ENCODE assay signal across 25 cellular contexts in genomic region chr18:43420091-43420490, GRCh38.
DNase-seq lines count a peak whose midpoint lies in the region; ATAC-seq, FAIRE-seq and TF ChIP-seq lines count a peak whose summit lies in the region.
"Had no signal": no experiment of that assay in that cellular context is flagged by ENCODE, and none has a peak within 500 bp of the region (broad histone marks: within the 10 kb centered on the region; RNA-seq: fewer than 3 reads in every experiment).

No MANE protein-coding gene starts in this region.

- H3K4me3 Mint-ChIP-seq in WTC11: no peak overlapping the region
- no peak overlapping the region for H3K4me3 Mint-ChIP-seq in stimulated activated effector memory CD8-positive, alpha-beta T cell treated with anti-CD3 and anti-CD28 coated beads, Interleukin-12 subunit alpha, Interleukin-12 subunit beta, amount 100 ng/mL, for 72 hours
- H3K4me3 Mint-ChIP-seq: B cell; CD4-positive, alpha-beta T cell; CD8-positive, alpha-beta T cell had no signal

- no peaks in the 10 kb centered on the region for H4K20me1 ChIP-seq in HepG2 (ENCODE audit: insufficient read depth, low read length)
- H4K20me1 ChIP-seq: BLaER1 treated with 17β-estradiol and CSF1 and Interleukin-3, amounts not matched to agents 10 nM and 100 nM had no signal

- POLR2A ChIA-PET in HepG2 (lab: Yijun Ruan, JAX) (no interaction called here), WTC11 (lab: Charles Lee) (no interaction called here)

- no peaks in the 10 kb centered on the region for H3K27me3 Mint-ChIP-seq in WTC11 (ENCODE audit: low read depth)
- H3K27me3 Mint-ChIP-seq: B cell; CD4-positive, alpha-beta T cell had no signal

- CTCF ChIA-PET in HepG2 (lab: Yijun Ruan, JAX; ENCODE audit: low intra/inter-chr PET ratio, low total read pairs) (no interaction called here), WTC11 (lab: Charles Lee) (interaction anchor here (0.5 to 3.0 kb wide), 7 partner anchors 11 to 1306 kb away, joined by 3 to 26 read pairs (median 8); no protein-coding TSS in a partner anchor)

- H3K79me2 ChIP-seq in HepG2 (ENCODE audit: insufficient read depth, low read length): no peaks in the 10 kb centered on the region

- H3K27ac ChIP-seq in HepG2 (ENCODE audit: extremely low read length, insufficient read depth, low read length) (no peak overlapping the region), right lobe of liver (no peak overlapping the region), adrenal gland (no peak overlapping the region)
- H3K27ac ChIP-seq: 22Rv1; A549; BLaER1 treated with 17β-estradiol and CSF1 and Interleukin-3, amounts not matched to agents 10 nM and 100 nM; C4-2B had no signal

- ATAC-seq in HepG2 (no peak), right lobe of liver (no peak), WTC11 (no peak)
- no peak for ATAC-seq in stimulated activated effector memory CD8-positive, alpha-beta T cell treated with anti-CD3 and anti-CD28 coated beads, Interleukin-12 subunit alpha, Interleukin-12 subunit beta, amount 100 ng/mL, for 72 hours
- ATAC-seq: A549; CD8-positive, alpha-beta T cell; GM12878 had no signal

- H3K4me3 ChIP-seq in HepG2 (replicated peaks in 1 of 3; ENCODE audit: insufficient read depth in 1 of 3, low read depth in 2 of 3, low read length in 3 of 3): no peak overlapping the region
- H3K4me3 ChIP-seq in right lobe of liver: no peak overlapping the region
- H3K4me3 ChIP-seq in adrenal gland: no peak overlapping the region
- H3K4me3 ChIP-seq: A549; BLaER1 treated with 17β-estradiol and CSF1 and Interleukin-3, amounts not matched to agents 10 nM and 100 nM; GM12878 had no signal

- H3K27me3 ChIP-seq in HepG2 (ENCODE audit: control insufficient read depth in 1 of 2, insufficient read depth in 2 of 2, low read length in 2 of 2) (no peaks in the 10 kb centered on the region), right lobe of liver (no peaks in the 10 kb centered on the region), adrenal gland (no peaks in the 10 kb centered on the region)
- H3K27me3 ChIP-seq: BLaER1 treated with 17β-estradiol and CSF1 and Interleukin-3, amounts not matched to agents 10 nM and 100 nM had no signal

- no peaks in the 10 kb centered on the region for H3K4me1 ChIP-seq in HepG2 (ENCODE audit: insufficient read depth, low read length)
- H3K4me1 ChIP-seq in right lobe of liver: no peaks in the 10 kb centered on the region
- no peaks in the 10 kb centered on the region for H3K4me1 ChIP-seq in adrenal gland (replicated peaks in 1 of 2)
- H3K4me1 ChIP-seq: A549; BLaER1 treated with 17β-estradiol and CSF1 and Interleukin-3, amounts not matched to agents 10 nM and 100 nM; Caco-2 had no signal

- no peak for DNase-seq in HepG2 (ENCODE audit: low spot score)
- no peak for DNase-seq in right lobe of liver
- no peak for DNase-seq in WTC11 (ENCODE audit: low spot score)
- DNase-seq in adrenal gland: no peak
- no peak for DNase-seq in stimulated activated effector memory CD8-positive, alpha-beta T cell treated with anti-CD3 and anti-CD28 coated beads, Interleukin-12 subunit alpha, Interleukin-12 subunit beta, amount 100 ng/mL, for 72 hours (ENCODE audit: low spot score in 2 of 2)
- DNase-seq: AML-193; Caco-2; Calu3; CD4-positive, alpha-beta T cell; CD8-positive, alpha-beta T cell; DMS 273 treated with DMSO at 0.1 percent for 48 hours; DMS153; DMS53; DMS79; DND-41; EL; GDM1 had no signal

- no peak for TF ChIP-seq RAD21 in HepG2 (CRISPR knock-in tag; IDR thresholded peaks at IDR 0.05)

- no peak overlapping the region for H3K27ac Mint-ChIP-seq in WTC11
- no peak overlapping the region for H3K27ac Mint-ChIP-seq in stimulated activated effector memory CD8-positive, alpha-beta T cell treated with anti-CD3 and anti-CD28 coated beads, Interleukin-12 subunit alpha, Interleukin-12 subunit beta, amount 100 ng/mL, for 72 hours
- H3K27ac Mint-ChIP-seq: B cell; CD4-positive, alpha-beta T cell; CD8-positive, alpha-beta T cell had no signal

- TF ChIP-seq POLR2A in HepG2 (IDR thresholded peaks at IDR 0.05; ENCODE audit: insufficient read depth in 1 of 2, low read depth in 2 of 2, low read length in 2 of 2): no peak
- TF ChIP-seq POLR2A in right lobe of liver (IDR thresholded peaks at IDR 0.05): no peak
- no peak for TF ChIP-seq POLR2A in adrenal gland (IDR thresholded peaks at IDR 0.05)

- intact Hi-C loops in HepG2 (cut with micrococcal nuclease; ENCODE audit: unreplicated experiment): no loop called here
- intact Hi-C loops in right lobe of liver (cut with DNase I): no loop called here
- intact Hi-C loops in adrenal gland (cut with DNase I): no loop called here

- TF ChIP-seq CTCF in HepG2 (CRISPR knock-in tag; IDR thresholded peaks at IDR 0.05) (no peak), right lobe of liver (IDR thresholded peaks at IDR 0.05) (no peak), WTC11 (IDR thresholded peaks at IDR 0.05) (no peak), adrenal gland (IDR thresholded peaks at IDR 0.05) (no peak)

- in situ Hi-C loops in HepG2 (cut with HindIII; ENCODE audit: extremely low pct_ligation_motif_present, low pct_unique_long_range_greater_than_20kb): no loop called here

- H3K36me3 ChIP-seq in HepG2 (replicated peaks in 1 of 2; ENCODE audit: control insufficient read depth in 1 of 2, insufficient read depth in 2 of 2, low read length in 2 of 2) (no peaks in the 10 kb centered on the region), right lobe of liver (no peaks in the 10 kb centered on the region), adrenal gland (replicated peaks in 1 of 2) (no peaks in the 10 kb centered on the region)
- H3K36me3 ChIP-seq: BLaER1 treated with 17β-estradiol and CSF1 and Interleukin-3, amounts not matched to agents 10 nM and 100 nM had no signal

- peaks cover 17% of the 10 kb centered on the region for H3K9me3 Mint-ChIP-seq in WTC11
- H3K9me3 Mint-ChIP-seq in stimulated activated effector memory CD8-positive, alpha-beta T cell treated with anti-CD3 and anti-CD28 coated beads, Interleukin-12 subunit alpha, Interleukin-12 subunit beta, amount 100 ng/mL, for 72 hours: peaks cover 5% of the 10 kb centered on the region
- H3K9me3 Mint-ChIP-seq: CD4-positive, alpha-beta T cell had no signal

- peaks cover 15% of the 10 kb centered on the region for H3K36me3 Mint-ChIP-seq in WTC11
- H3K36me3 Mint-ChIP-seq in stimulated activated effector memory CD8-positive, alpha-beta T cell treated with anti-CD3 and anti-CD28 coated beads, Interleukin-12 subunit alpha, Interleukin-12 subunit beta, amount 100 ng/mL, for 72 hours: no peaks in the 10 kb centered on the region
- H3K36me3 Mint-ChIP-seq: CD8-positive, alpha-beta T cell had no signal

- H2AFZ ChIP-seq in HepG2 (ENCODE audit: low read length): no peak overlapping the region

- H3K9ac ChIP-seq in HepG2 (ENCODE audit: insufficient read depth, low read depth, low read length): no peak overlapping the region
- H3K9ac ChIP-seq: BLaER1 treated with 17β-estradiol and CSF1 and Interleukin-3, amounts not matched to agents 10 nM and 100 nM had no signal

- BruUV-seq in HepG2 (replicated peaks; lab: Mats Ljungman, UMichigan): no TSS peak

- no peak overlapping the region for H3K4me2 ChIP-seq in HepG2 (ENCODE audit: low read depth, low read length)
- H3K4me2 ChIP-seq: A549; BLaER1 treated with 17β-estradiol and CSF1 and Interleukin-3, amounts not matched to agents 10 nM and 100 nM had no signal

- H3K9me3 ChIP-seq in HepG2 (ENCODE audit: low read length): no peaks in the 10 kb centered on the region
- H3K9me3 ChIP-seq in right lobe of liver: no peaks in the 10 kb centered on the region
- H3K9me3 ChIP-seq in adrenal gland (replicated peaks in 1 of 3): no peaks in the 10 kb centered on the region
- H3K9me3 ChIP-seq: A549, Caco-2 had no signal

- no peak for FAIRE-seq in HepG2 (lab: Jason Lieb, UNC)
- FAIRE-seq: A549, GM12878, GM12892, GM18507 had no signal

- no peak for TF ChIP-seq EP300 in HepG2 (IDR thresholded peaks at IDR 0.05; ENCODE audit: low read depth in 2 of 2, low read length in 2 of 2)
- no peak for TF ChIP-seq EP300 in HepG2 (CRISPR knock-in tag; IDR thresholded peaks at IDR 0.05; ENCODE audit: borderline replicate concordance)

- peaks cover 8% of the 10 kb centered on the region for H3K4me1 Mint-ChIP-seq in WTC11
- no peaks in the 10 kb centered on the region for H3K4me1 Mint-ChIP-seq in stimulated activated effector memory CD8-positive, alpha-beta T cell treated with anti-CD3 and anti-CD28 coated beads, Interleukin-12 subunit alpha, Interleukin-12 subunit beta, amount 100 ng/mL, for 72 hours
- H3K4me1 Mint-ChIP-seq: B cell had no signal

TF ChIP-seq in HepG2, 621 proteins besides CTCF, POLR2A, EP300 and RAD21:
- TF ChIP-seq HNRNPK (IDR thresholded peaks at IDR 0.05; ENCODE audit: low read depth, low read length, poor library complexity, severe bottlenecking) (peak; percentile 67), ATRX (CRISPR knock-in tag; IDR thresholded peaks at IDR 0.05; ENCODE audit: borderline replicate concordance) (no peak)
TF ChIP-seq in HepG2: peak in this region for 1.

TF ChIP-seq in WTC11, 78 proteins besides CTCF, POLR2A, EP300 and RAD21:
- TF ChIP-seq, protein P1, sequence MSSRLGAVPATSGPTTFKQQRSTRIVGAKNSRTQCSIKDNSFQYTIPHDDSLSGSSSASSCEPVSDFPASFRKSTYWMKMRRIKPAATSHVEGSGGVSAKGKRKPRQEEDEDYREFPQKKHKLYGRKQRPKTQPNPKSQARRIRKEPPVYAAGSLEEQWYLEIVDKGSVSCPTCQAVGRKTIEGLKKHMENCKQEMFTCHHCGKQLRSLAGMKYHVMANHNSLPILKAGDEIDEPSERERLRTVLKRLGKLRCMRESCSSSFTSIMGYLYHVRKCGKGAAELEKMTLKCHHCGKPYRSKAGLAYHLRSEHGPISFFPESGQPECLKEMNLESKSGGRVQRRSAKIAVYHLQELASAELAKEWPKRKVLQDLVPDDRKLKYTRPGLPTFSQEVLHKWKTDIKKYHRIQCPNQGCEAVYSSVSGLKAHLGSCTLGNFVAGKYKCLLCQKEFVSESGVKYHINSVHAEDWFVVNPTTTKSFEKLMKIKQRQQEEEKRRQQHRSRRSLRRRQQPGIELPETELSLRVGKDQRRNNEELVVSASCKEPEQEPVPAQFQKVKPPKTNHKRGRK (CRISPR knock-in tag; IDR thresholded peaks at IDR 0.05; ENCODE audit: borderline replicate concordance): peak; percentile 90; the same call in 1 of the 2 replicates
- no peak for TF ChIP-seq SMAD3 (CRISPR knock-in tag; IDR thresholded peaks at IDR 0.05; ENCODE audit: borderline replicate concordance)
TF ChIP-seq in WTC11: peak in this region for 1.
